Comparison of ENCODE assay signal across 1 cellular context in genomic region chr18:158128-159036, GRCh38.
TF ChIP-seq lines count a peak whose summit lies in the region.

Gene USP14, plus strand, starts transcription at chr18:158557. Its CDS starts 142 bp downstream, at chr18:158699.

TF ChIP-seq in HepG2, 621 proteins besides CTCF, POLR2A, EP300 and RAD21 (continued from another document and continues in another):
- TF ChIP-seq RFXAP (CRISPR knock-in tag; IDR thresholded peaks at IDR 0.05; ENCODE audit: borderline replicate concordance) = peak; percentile 89; the same call in 1 of the 2 replicates
- no peak for TF ChIP-seq NFE2L2 (IDR thresholded peaks at IDR 0.05; ENCODE audit: low read length)
- TF ChIP-seq CAMTA2 (CRISPR knock-in tag; IDR thresholded peaks at IDR 0.05; ENCODE audit: borderline replicate concordance) = peak; percentile 89; the same call in 1 of the 2 replicates
- TF ChIP-seq ZNF562 (CRISPR knock-in tag; IDR thresholded peaks at IDR 0.05; ENCODE audit: borderline replicate concordance) = peak; percentile 94; the same call in 1 of the 2 replicates
- TF ChIP-seq RORA (CRISPR knock-in tag; IDR thresholded peaks at IDR 0.05) = no peak
- peak; percentile 87; the same call in 1 of the 2 replicates for TF ChIP-seq ZFP82 (CRISPR knock-in tag; IDR thresholded peaks at IDR 0.05; ENCODE audit: borderline replicate concordance)
- TF ChIP-seq ZZZ3 (CRISPR knock-in tag; IDR thresholded peaks at IDR 0.05; ENCODE audit: borderline replicate concordance) = peak; percentile 76; the same call in 1 of the 2 replicates
- TF ChIP-seq HNRNPK (IDR thresholded peaks at IDR 0.05; ENCODE audit: low read depth, low read length, poor library complexity, severe bottlenecking) = peak; percentile 89
- no peak for TF ChIP-seq TRIM24 (CRISPR knock-in tag; IDR thresholded peaks at IDR 0.05)
- no peak for TF ChIP-seq FOXP1 (IDR thresholded peaks at IDR 0.05)
- TF ChIP-seq FOXP1 (CRISPR knock-in tag; IDR thresholded peaks at IDR 0.05) = 0 out of 2 replicates have a peak, but pooled peaks have one; percentile 6
- TF ChIP-seq ZNF138 (CRISPR knock-in tag; IDR thresholded peaks at IDR 0.05; ENCODE audit: low read depth) = peak; percentile 99
- no peak for TF ChIP-seq TBP (CRISPR knock-in tag; IDR thresholded peaks at IDR 0.05)
- TF ChIP-seq DDIT3 (CRISPR knock-in tag; IDR thresholded peaks at IDR 0.05) = no peak
- peak; percentile 29; the same call in 1 of the 2 replicates for TF ChIP-seq KDM3A (CRISPR knock-in tag; IDR thresholded peaks at IDR 0.05; ENCODE audit: low read depth)
- no peak for TF ChIP-seq MBNL3 (CRISPR knock-in tag; conservative IDR thresholded peaks at IDR 0.05)
- peak; percentile 98 for TF ChIP-seq MXD3 (CRISPR knock-in tag; IDR thresholded peaks at IDR 0.05)
- peak; percentile 19; the same call in 1 of the 2 replicates for TF ChIP-seq ZNF713 (CRISPR knock-in tag; IDR thresholded peaks at IDR 0.05)
- peak; percentile 48; the same call in 1 of the 2 replicates for TF ChIP-seq ZNF414 (CRISPR knock-in tag; IDR thresholded peaks at IDR 0.05)
- TF ChIP-seq CERS6 (CRISPR knock-in tag; IDR thresholded peaks at IDR 0.05) = peak; percentile 94
- TF ChIP-seq CCDC6 (CRISPR knock-in tag; IDR thresholded peaks at IDR 0.05) = peak; percentile 99
- TF ChIP-seq ZFP1 (CRISPR knock-in tag; IDR thresholded peaks at IDR 0.05) = no peak
- peak; percentile 80; the same call in 1 of the 2 replicates for TF ChIP-seq ZBTB34 (CRISPR knock-in tag; IDR thresholded peaks at IDR 0.05)
- peak; percentile 88; the same call in 1 of the 2 replicates for TF ChIP-seq ZNF576 (CRISPR knock-in tag; IDR thresholded peaks at IDR 0.05)
- peak; percentile 77 for TF ChIP-seq RXRA (CRISPR knock-in tag; IDR thresholded peaks at IDR 0.05)
- peak; percentile 86 for TF ChIP-seq SNAPC2 (CRISPR knock-in tag; IDR thresholded peaks at IDR 0.05)
- no peak for TF ChIP-seq FIP1L1 (IDR thresholded peaks at IDR 0.05; ENCODE audit: borderline replicate concordance, insufficient read depth, low read depth, low read length)
- TF ChIP-seq CREB1 (IDR thresholded peaks at IDR 0.05) = peak; percentile 95
- TF ChIP-seq CREB1 (CRISPR knock-in tag; IDR thresholded peaks at IDR 0.05) = peak; percentile 93
- TF ChIP-seq HOMEZ (CRISPR knock-in tag; IDR thresholded peaks at IDR 0.05; ENCODE audit: low read depth) = no peak
- TF ChIP-seq PCBP1 (IDR thresholded peaks at IDR 0.05; ENCODE audit: borderline replicate concordance, low read depth, low read length) = 0 out of 2 replicates have a peak, but pooled peaks have one; percentile 47
- TF ChIP-seq SNAPC5 (CRISPR knock-in tag; IDR thresholded peaks at IDR 0.05; ENCODE audit: borderline replicate concordance) = 0 out of 2 replicates have a peak, but pooled peaks have one; percentile 75
- TF ChIP-seq ARID5B (CRISPR knock-in tag; IDR thresholded peaks at IDR 0.05) = peak; percentile 62; the same call in 1 of the 2 replicates
- TF ChIP-seq XRCC5 (optimal IDR thresholded peaks at IDR 0.05; ENCODE audit: low read length) = no peak
- no peak for TF ChIP-seq NONO (IDR thresholded peaks at IDR 0.05)
- TF ChIP-seq NONO (CRISPR knock-in tag; conservative IDR thresholded peaks at IDR 0.05) = peak; percentile 95
- TF ChIP-seq HMG20A (CRISPR knock-in tag; IDR thresholded peaks at IDR 0.05; ENCODE audit: borderline replicate concordance) = no peak
- no peak for TF ChIP-seq NFIB (CRISPR knock-in tag; IDR thresholded peaks at IDR 0.05; ENCODE audit: borderline replicate concordance)
- no peak for TF ChIP-seq ZNF512B (CRISPR knock-in tag; IDR thresholded peaks at IDR 0.05; ENCODE audit: borderline replicate concordance)
- TF ChIP-seq JUNB (CRISPR knock-in tag; IDR thresholded peaks at IDR 0.05; ENCODE audit: borderline replicate concordance) = peak; percentile 52
- TF ChIP-seq KAT8 (CRISPR knock-in tag; IDR thresholded peaks at IDR 0.05) = peak; percentile 80
- TF ChIP-seq YEATS2 (CRISPR knock-in tag; IDR thresholded peaks at IDR 0.05; ENCODE audit: borderline replicate concordance) = peak; percentile 78
- no peak for TF ChIP-seq GATA4 (IDR thresholded peaks at IDR 0.05; ENCODE audit: borderline replicate concordance, low read depth)
- TF ChIP-seq KDM5A (IDR thresholded peaks at IDR 0.05; ENCODE audit: borderline replicate concordance, low read length) = peak; percentile 92
- TF ChIP-seq SRF (IDR thresholded peaks at IDR 0.05; ENCODE audit: low read depth, low read length) = peak; percentile 52; the same call in 1 of the 2 replicates
- TF ChIP-seq ZNF329 (CRISPR knock-in tag; IDR thresholded peaks at IDR 0.05; ENCODE audit: low read depth) = peak; percentile 87
- TF ChIP-seq NFAT5 (CRISPR knock-in tag; IDR thresholded peaks at IDR 0.05) = peak; percentile 97
